19 cellular contexts compared by ENCODE assay signal in the genomic region with DNA sequence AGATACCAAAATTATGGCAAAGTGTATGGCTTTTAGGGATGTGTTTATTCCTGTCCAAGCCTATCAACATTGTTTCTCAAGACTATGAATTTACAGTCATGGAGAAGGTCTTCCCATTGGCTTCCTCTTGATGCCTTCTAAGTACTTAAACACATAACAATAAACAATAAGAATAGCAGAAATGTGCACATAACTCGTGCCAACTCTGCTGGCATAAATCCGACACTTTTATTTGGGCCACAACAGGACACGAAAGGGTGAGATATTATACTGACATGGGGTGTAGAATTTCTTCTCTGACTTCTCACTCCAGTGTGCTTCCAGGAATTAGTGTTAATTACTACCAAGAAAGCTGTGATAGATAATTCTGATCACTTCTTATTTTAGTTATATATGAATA.
DNase-seq lines count a peak whose midpoint lies in the region; ATAC-seq and TF ChIP-seq lines count a peak whose summit lies in the region.
"Had no signal": no experiment of that assay in that cellular context is flagged by ENCODE, and none has a peak within 500 bp of the region (broad histone marks: within the 10 kb centered on the region; RNA-seq: fewer than 3 reads in every experiment).

No MANE protein-coding gene starts in this region.

- intact Hi-C loops in A673 (cut with micrococcal nuclease; ENCODE audit: unreplicated experiment): loop anchor here (5.0 kb wide), 1 partner anchor 76 kb away; no protein-coding TSS in a partner anchor

- H3K9ac ChIP-seq in SK-N-MC (ENCODE audit: insufficient read length) (no peak overlapping the region), parathyroid adenoma (no peak overlapping the region)

- no peak overlapping the region for H3K4me3 Mint-ChIP-seq in CD8-positive, alpha-beta memory T cell
- H3K4me3 Mint-ChIP-seq in activated T-cell treated with anti-CD3 and anti-CD28 coated beads, Interleukin-2, amount 50 U/mL, for 4 hours: no peak overlapping the region
- H3K4me3 Mint-ChIP-seq: CD4-positive, alpha-beta memory T cell; GM23338; H9 had no signal

- H2AFZ ChIP-seq in parathyroid adenoma: peak overlapping the region; percentile 77

- H3K4me3 ChIP-seq in A673 (ENCODE audit: low read depth, low read length, poor library complexity, severe bottlenecking): no peak overlapping the region
- peak overlapping the region; percentile 64 for H3K4me3 ChIP-seq in SK-N-MC
- no peak overlapping the region for H3K4me3 ChIP-seq in parathyroid adenoma (ENCODE audit: low read depth, low read length)
- H3K4me3 ChIP-seq in CD8-positive, alpha-beta memory T cell (ENCODE audit: low read length): no peak overlapping the region
- H3K4me3 ChIP-seq: A549, GM12878, GM23338 had no signal

- H3K4me1 ChIP-seq in A673 (ENCODE audit: insufficient read depth, low read length, poor library complexity, severe bottlenecking) (peaks cover 59% of the 10 kb centered on the region), parathyroid adenoma (peaks cover 5% of the 10 kb centered on the region)
- H3K4me1 ChIP-seq in CD8-positive, alpha-beta memory T cell (ENCODE audit: insufficient read depth, low read length): no peaks in the 10 kb centered on the region
- H3K4me1 ChIP-seq: Caco-2 had no signal

- TF ChIP-seq CTCF in A673 (conservative IDR thresholded peaks at IDR 0.05; ENCODE audit: low read depth, low read length) (no peak), parathyroid adenoma (IDR thresholded peaks at IDR 0.05) (no peak)

- ATAC-seq in activated T-cell treated with anti-CD3 and anti-CD28 coated beads, Interleukin-2, amount 50 U/mL, for 4 hours: no peak
- ATAC-seq: A549, GM12878, GM23338, HCT116 had no signal

- POLR2A ChIA-PET in A673 (lab: Charles Lee; ENCODE audit: low non-redundant PET): no interaction called here
- POLR2A ChIA-PET in CD8-positive, alpha-beta memory T cell (lab: Charles Lee): no interaction called here

- CTCF ChIA-PET in A673 (lab: Charles Lee): no interaction called here
- CTCF ChIA-PET in CD8-positive, alpha-beta memory T cell (lab: Charles Lee): no interaction called here

- H3K4me1 Mint-ChIP-seq in CD8-positive, alpha-beta memory T cell: no peaks in the 10 kb centered on the region
- H3K4me1 Mint-ChIP-seq in activated T-cell treated with anti-CD3 and anti-CD28 coated beads, Interleukin-2, amount 50 U/mL, for 4 hours (ENCODE audit: low read depth): no peaks in the 10 kb centered on the region
- H3K4me1 Mint-ChIP-seq: CD4-positive, alpha-beta memory T cell; GM23338; H9 had no signal

- DNase-seq in A673 (ENCODE audit: low spot score) (no peak), NCI-H460 (ENCODE audit: extremely low read depth, low read depth) (peak; percentile 64), SK-N-MC (ENCODE audit: low read depth, low spot score) (no peak), NK-92 (lab: John Stamatoyannopoulos, UW; ENCODE audit: unreplicated experiment) (no peak)
- DNase-seq in CD8-positive, alpha-beta memory T cell: no peak
- no peak for DNase-seq in activated T-cell treated with anti-CD3 and anti-CD28 coated beads, Interleukin-2, amount 50 U/mL, for 4 hours
- DNase-seq: 8988T; C1 segment of cervical spinal cord; CD4-positive, alpha-beta memory T cell; DMS79; EL; GDM1; H9 had no signal

- H3K36me3 ChIP-seq in A673 (ENCODE audit: insufficient read depth, low read length, poor library complexity, severe bottlenecking) (no peaks in the 10 kb centered on the region), SK-N-MC (ENCODE audit: insufficient read depth, low read length) (no peaks in the 10 kb centered on the region), parathyroid adenoma (ENCODE audit: control insufficient read depth, insufficient read depth, low read length) (no peaks in the 10 kb centered on the region)
- no peaks in the 10 kb centered on the region for H3K36me3 ChIP-seq in CD8-positive, alpha-beta memory T cell (ENCODE audit: insufficient read depth, low read length)

- H3K9me3 Mint-ChIP-seq in CD8-positive, alpha-beta memory T cell: peaks cover 0 to 13% (median 4%) of the 10 kb centered on the region in 5 donors
- H3K9me3 Mint-ChIP-seq in activated T-cell treated with anti-CD3 and anti-CD28 coated beads, Interleukin-2, amount 50 U/mL, for 4 hours: peaks cover 6% of the 10 kb centered on the region
- H3K9me3 Mint-ChIP-seq: GM23338 had no signal

- H3K9me3 ChIP-seq in A673 (ENCODE audit: low read depth, low read length, poor library complexity, severe bottlenecking): no peaks in the 10 kb centered on the region
- H3K9me3 ChIP-seq in SK-N-MC (ENCODE audit: low read depth, low read length): no peaks in the 10 kb centered on the region
- H3K9me3 ChIP-seq in parathyroid adenoma (ENCODE audit: control insufficient read depth, low read length): no peaks in the 10 kb centered on the region
- H3K9me3 ChIP-seq in CD8-positive, alpha-beta memory T cell (ENCODE audit: low read length): no peaks in the 10 kb centered on the region
- H3K9me3 ChIP-seq: A549, Caco-2 had no signal

- no peaks in the 10 kb centered on the region for H3K27me3 ChIP-seq in A673 (replicated peaks; ENCODE audit: insufficient read depth, low read depth, low read length, poor library complexity)
- H3K27me3 ChIP-seq in parathyroid adenoma (ENCODE audit: control insufficient read depth, insufficient read depth, low read length): no peaks in the 10 kb centered on the region
- no peaks in the 10 kb centered on the region for H3K27me3 ChIP-seq in CD8-positive, alpha-beta memory T cell (ENCODE audit: insufficient read depth, low read length, poor library complexity, severe bottlenecking)

- H3K4me2 ChIP-seq in parathyroid adenoma (ENCODE audit: low read length): peak overlapping the region; percentile 39
- H3K4me2 ChIP-seq: A549, GM23338 had no signal

- H3K27ac ChIP-seq in A673 (ENCODE audit: low read depth, low read length, poor library complexity, severe bottlenecking): peak overlapping the region; percentile 14
- H3K27ac ChIP-seq in SK-N-MC: no peak overlapping the region
- no peak overlapping the region for H3K27ac ChIP-seq in parathyroid adenoma
- no peak overlapping the region for H3K27ac ChIP-seq in CD8-positive, alpha-beta memory T cell (ENCODE audit: low read depth, low read length)
- H3K27ac ChIP-seq: A549 had no signal

- H3K36me3 Mint-ChIP-seq in CD8-positive, alpha-beta memory T cell: no peaks in the 10 kb centered on the region
- H3K36me3 Mint-ChIP-seq in activated T-cell treated with anti-CD3 and anti-CD28 coated beads, Interleukin-2, amount 50 U/mL, for 4 hours (ENCODE audit: insufficient read depth): no peaks in the 10 kb centered on the region
- H3K36me3 Mint-ChIP-seq: CD4-positive, alpha-beta memory T cell had no signal

- H3K79me2 ChIP-seq in parathyroid adenoma: no peaks in the 10 kb centered on the region

- H3K27ac Mint-ChIP-seq in CD8-positive, alpha-beta memory T cell: no peak overlapping the region
- H3K27ac Mint-ChIP-seq: CD4-positive, alpha-beta memory T cell; GM23338; H9 had no signal

- H3K27me3 Mint-ChIP-seq in CD8-positive, alpha-beta memory T cell: peaks cover 0 to 2% of the 10 kb centered on the region in 2 donors
- H3K27me3 Mint-ChIP-seq in activated T-cell treated with anti-CD3 and anti-CD28 coated beads, Interleukin-2, amount 50 U/mL, for 4 hours (ENCODE audit: low read depth): no peaks in the 10 kb centered on the region
- H3K27me3 Mint-ChIP-seq: CD4-positive, alpha-beta memory T cell had no signal

- BruUV-seq in A673 (replicated peaks; lab: Mats Ljungman, UMichigan): no TSS peak
